Comparison of ENCODE assay signal across 25 cellular contexts in genomic region chr11:66649903-66650302, GRCh38.
"Had no signal": no experiment of that assay in that cellular context is flagged by ENCODE, and none has a peak within 500 bp of the region (broad histone marks: within the 10 kb centered on the region; RNA-seq: fewer than 3 reads in every experiment).

No MANE protein-coding gene starts in this region.

- H3K27me3 Mint-ChIP-seq: activated naive CD8-positive, alpha-beta T cell treated with anti-CD3 and anti-CD28 coated beads, Interleukin-2, amount 10 ng/mL, durations not matched to agents 7 days and 5 days had no signal

- H3K4me3 Mint-ChIP-seq: activated naive CD8-positive, alpha-beta T cell treated with anti-CD3 and anti-CD28 coated beads, Interleukin-2, amount 10 ng/mL, durations not matched to agents 7 days and 5 days; activated T-cell treated with anti-CD3 and anti-CD28 coated beads, Interleukin-2, amount 50 U/mL, for 4 hours; natural killer cell; T-helper 1 cell treated with Interleukin-12 subunit alpha and Interleukin-12 subunit beta and Interleukin-4 antibody, amounts not matched to agents 30 μg/mL and 1 μg/mL, for 36 hours had no signal

- H3K27ac ChIP-seq: dorsolateral prefrontal cortex, neutrophil, suprapubic skin, transverse colon, vagina, WERI-Rb-1 had no signal

- H3K27ac Mint-ChIP-seq: activated naive CD8-positive, alpha-beta T cell treated with anti-CD3 and anti-CD28 coated beads, Interleukin-2, amount 10 ng/mL, durations not matched to agents 7 days and 5 days; T-helper 1 cell treated with Interleukin-12 subunit alpha and Interleukin-12 subunit beta and Interleukin-4 antibody, amounts not matched to agents 30 μg/mL and 1 μg/mL, for 36 hours had no signal

- ATAC-seq: activated T-cell treated with anti-CD3 and anti-CD28 coated beads, Interleukin-2, amount 50 U/mL, for 4 hours; body of pancreas; left colon; natural killer cell; stimulated activated naive CD8-positive, alpha-beta T cell treated with anti-CD3 and anti-CD28 coated beads, Interleukin-15, Interleukin-2, amounts not matched to agents 100 U/mL and 50 U/mL, for 24 hours had no signal

- H3K9me3 Mint-ChIP-seq: activated naive CD8-positive, alpha-beta T cell treated with anti-CD3 and anti-CD28 coated beads, Interleukin-2, amount 10 ng/mL, durations not matched to agents 7 days and 5 days; activated T-cell treated with anti-CD3 and anti-CD28 coated beads, Interleukin-2, amount 50 U/mL, for 4 hours; natural killer cell; T-helper 1 cell treated with Interleukin-12 subunit alpha and Interleukin-12 subunit beta and Interleukin-4 antibody, amounts not matched to agents 30 μg/mL and 1 μg/mL, for 36 hours had no signal

- H3K4me3 ChIP-seq: body of pancreas, dorsolateral prefrontal cortex, lung, suprapubic skin, transverse colon, vagina had no signal

- H3K9me3 ChIP-seq: body of pancreas, neutrophil, suprapubic skin, transverse colon, vagina had no signal

- DNase-seq: activated CD4-positive, alpha-beta T cell treated with anti-CD3 and anti-CD28 coated beads for 1 hour; activated effector memory CD4-positive, alpha-beta T cell treated with Interleukin-2 at 50 U/mL for 16 hours; activated naive CD8-positive, alpha-beta T cell treated with anti-CD3 and anti-CD28 coated beads, Interleukin-2, amount 10 ng/mL, durations not matched to agents 7 days and 5 days; activated T-cell treated with anti-CD3 and anti-CD28 coated beads, Interleukin-2, amount 50 U/mL, for 4 hours; body of pancreas; caudate nucleus; dorsolateral prefrontal cortex; erythroblast; foreskin melanocyte; glutamatergic neuron; hippocampal formation; islet precursor cell; left colon; natural killer cell; stimulated activated CD4-positive, alpha-beta T cell treated with anti-CD3 and anti-CD28 coated beads, Interleukin-12 subunit alpha, Interleukin-12 subunit beta, amount 100 ng/mL, for 4 hours; stimulated activated CD4-positive, alpha-beta T cell treated with anti-CD3 and anti-CD28 coated beads, Interleukin-1b, Interleukin-23, amount 100 ng/mL, for 48 hours; stimulated activated CD8-positive, alpha-beta memory T cell treated with anti-CD3 and anti-CD28 coated beads, Interleukin-4, amount 100 ng/mL, for 48 hours; stimulated activated naive CD8-positive, alpha-beta T cell treated with anti-CD3 and anti-CD28 coated beads, Interleukin-15, Interleukin-2, amounts not matched to agents 100 U/mL and 50 U/mL, for 24 hours; transverse colon; WERI-Rb-1 had no signal

- H3K27me3 ChIP-seq: body of pancreas, dorsolateral prefrontal cortex, neutrophil, suprapubic skin, transverse colon, vagina had no signal
